In the genomic region with DNA sequence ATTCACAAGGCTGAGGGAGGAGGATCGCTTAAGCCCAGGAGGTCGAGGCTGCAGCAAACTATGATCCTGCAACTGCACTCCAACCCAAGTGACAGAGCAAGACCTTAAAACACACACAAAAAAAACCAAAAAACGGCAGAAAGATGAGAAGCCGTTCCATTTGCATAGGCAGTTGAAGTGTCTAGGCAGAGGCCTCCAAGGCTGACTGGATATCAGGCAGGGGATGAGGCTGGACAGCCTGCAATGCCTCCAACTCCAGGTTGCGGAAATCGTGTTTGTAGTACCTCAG, we compare ENCODE assay signal across 1 cellular context.
TF ChIP-seq lines count a peak whose summit lies in the region.

No MANE protein-coding gene starts in this region.

TF ChIP-seq in HCT116, 20 proteins besides CTCF, POLR2A, EP300 and RAD21 (continued from another document):
- TF ChIP-seq, protein P1, sequence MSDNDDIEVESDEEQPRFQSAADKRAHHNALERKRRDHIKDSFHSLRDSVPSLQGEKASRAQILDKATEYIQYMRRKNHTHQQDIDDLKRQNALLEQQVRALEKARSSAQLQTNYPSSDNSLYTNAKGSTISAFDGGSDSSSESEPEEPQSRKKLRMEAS (IDR thresholded peaks at IDR 0.05) = no peak
- TF ChIP-seq, protein P2, sequence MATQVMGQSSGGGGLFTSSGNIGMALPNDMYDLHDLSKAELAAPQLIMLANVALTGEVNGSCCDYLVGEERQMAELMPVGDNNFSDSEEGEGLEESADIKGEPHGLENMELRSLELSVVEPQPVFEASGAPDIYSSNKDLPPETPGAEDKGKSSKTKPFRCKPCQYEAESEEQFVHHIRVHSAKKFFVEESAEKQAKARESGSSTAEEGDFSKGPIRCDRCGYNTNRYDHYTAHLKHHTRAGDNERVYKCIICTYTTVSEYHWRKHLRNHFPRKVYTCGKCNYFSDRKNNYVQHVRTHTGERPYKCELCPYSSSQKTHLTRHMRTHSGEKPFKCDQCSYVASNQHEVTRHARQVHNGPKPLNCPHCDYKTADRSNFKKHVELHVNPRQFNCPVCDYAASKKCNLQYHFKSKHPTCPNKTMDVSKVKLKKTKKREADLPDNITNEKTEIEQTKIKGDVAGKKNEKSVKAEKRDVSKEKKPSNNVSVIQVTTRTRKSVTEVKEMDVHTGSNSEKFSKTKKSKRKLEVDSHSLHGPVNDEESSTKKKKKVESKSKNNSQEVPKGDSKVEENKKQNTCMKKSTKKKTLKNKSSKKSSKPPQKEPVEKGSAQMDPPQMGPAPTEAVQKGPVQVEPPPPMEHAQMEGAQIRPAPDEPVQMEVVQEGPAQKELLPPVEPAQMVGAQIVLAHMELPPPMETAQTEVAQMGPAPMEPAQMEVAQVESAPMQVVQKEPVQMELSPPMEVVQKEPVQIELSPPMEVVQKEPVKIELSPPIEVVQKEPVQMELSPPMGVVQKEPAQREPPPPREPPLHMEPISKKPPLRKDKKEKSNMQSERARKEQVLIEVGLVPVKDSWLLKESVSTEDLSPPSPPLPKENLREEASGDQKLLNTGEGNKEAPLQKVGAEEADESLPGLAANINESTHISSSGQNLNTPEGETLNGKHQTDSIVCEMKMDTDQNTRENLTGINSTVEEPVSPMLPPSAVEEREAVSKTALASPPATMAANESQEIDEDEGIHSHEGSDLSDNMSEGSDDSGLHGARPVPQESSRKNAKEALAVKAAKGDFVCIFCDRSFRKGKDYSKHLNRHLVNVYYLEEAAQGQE (IDR thresholded peaks at IDR 0.05; ENCODE audit: low read depth) = no peak
- TF ChIP-seq CEBPB (IDR thresholded peaks at IDR 0.05; ENCODE audit: low read depth) (no peak), SP1 (IDR thresholded peaks at IDR 0.05; ENCODE audit: low read depth) (no peak), ZNF274 (IDR thresholded peaks at IDR 0.05; ENCODE audit: low read depth, low read length) (no peak), SIN3A (IDR thresholded peaks at IDR 0.05; ENCODE audit: low read depth) (no peak)
TF ChIP-seq in HCT116: peak in this region for 0.
